Comparison of ENCODE assay signal across 26 cellular contexts in the genomic region with DNA sequence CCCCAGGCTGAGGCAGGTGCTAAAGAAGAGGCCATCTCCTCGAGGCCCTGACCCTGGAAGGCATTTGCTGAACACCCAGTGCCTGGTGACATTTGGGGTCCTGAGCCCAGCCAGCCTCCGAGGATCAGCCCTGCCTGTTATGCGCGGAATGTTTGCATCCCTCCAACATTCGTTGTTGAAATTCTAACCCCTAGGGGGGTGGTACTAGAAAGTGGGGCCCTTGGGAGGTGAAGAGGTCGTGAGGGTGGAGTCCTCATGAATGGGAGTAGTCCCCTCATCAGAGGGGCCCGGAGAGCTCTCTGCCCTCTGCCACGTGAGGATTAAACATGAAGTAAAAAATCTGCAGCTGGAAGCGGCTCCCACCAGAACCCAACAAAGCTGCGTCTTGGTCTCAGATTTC. TPM values are rescaled to one million over a fixed set of nuclear protein-coding genes. Genes with fewer than 3 reads are reported as not detected.
DNase-seq lines count a peak whose midpoint lies in the region; ATAC-seq, FAIRE-seq and TF ChIP-seq lines count a peak whose summit lies in the region.
"Had no signal": no experiment of that assay in that cellular context is flagged by ENCODE, and none has a peak within 500 bp of the region (broad histone marks: within the 10 kb centered on the region; RNA-seq: fewer than 3 reads in every experiment).

No MANE protein-coding gene starts in this region.

- WGBS in H1 (ENCODE audit: extremely low coverage in 1 of 2, insufficient coverage in 1 of 2, insufficient read length in 1 of 2, insufficient replicate concordance in 2 of 2, low coverage in 1 of 2, low lambda C conversion rate in 2 of 2, missing lambda C conversion rate in 1 of 2), 2 experiments, result 70% methylated on average over 9 of the region's 10 CpGs; no CpG with 5 or more reads in 1 of the 2 experiments
- WGBS in thyroid gland, 2 donors, result 72 to 73% methylated on average over 10 of the region's 10 CpGs

- no peak overlapping the region for H4K5ac ChIP-seq in H1 (ENCODE audit: insufficient read length, low read depth, low read length)

- FAIRE-seq in H1 (lab: Jason Lieb, UNC), result no peak
- FAIRE-seq: GM12878 had no signal

- TF ChIP-seq POLR2A in H1 (IDR thresholded peaks at IDR 0.05; ENCODE audit: control extremely low read depth in 1 of 2, low read depth in 2 of 2, low read length in 2 of 2), result no peak
- no peak for TF ChIP-seq POLR2A in thyroid gland (IDR thresholded peaks at IDR 0.05)

- POLR2A ChIA-PET in H1 (lab: Charles Lee; ENCODE audit: partially characterized antibody), result interaction anchor here (0.8 to 1.8 kb wide), 4 partner anchors 13 to 45 kb away, joined by 3 to 7 read pairs (median 4); no protein-coding TSS in a partner anchor

- H2AFZ ChIP-seq in H1 (ENCODE audit: low read length), result no peak overlapping the region

- no peak overlapping the region for H3K23ac ChIP-seq in H1 (ENCODE audit: insufficient read length)

- no peak overlapping the region for H3K4me3 Mint-ChIP-seq in nephron
- no peak overlapping the region for H3K4me3 Mint-ChIP-seq in type B pancreatic cell
- H3K4me3 Mint-ChIP-seq: B cell; CD8-positive, alpha-beta T cell had no signal

- intact Hi-C loops in thyroid gland (cut with DNase I), result loop anchor here (2.0 kb wide), 1 partner anchor 38 kb away; no protein-coding TSS in a partner anchor

- ATAC-seq in HG02885 (IDR thresholded peaks at IDR 0.05; ENCODE audit: poor library complexity, unreplicated experiment), result no peak
- ATAC-seq: CD8-positive, alpha-beta T cell had no signal

- H4K91ac ChIP-seq in H1 (replicated peaks; ENCODE audit: insufficient read length, low read length), result no peak overlapping the region

- H3K4me3 ChIP-seq in H1 (ENCODE audit: extremely low read depth in 1 of 4, insufficient read depth in 2 of 4, low read depth in 3 of 4, low read length in 4 of 4), result no peak overlapping the region
- no peak overlapping the region for H3K4me3 ChIP-seq in thyroid gland (replicated peaks in 1 of 3)
- H3K4me3 ChIP-seq: GM12878, SJCRH30 had no signal

- H2BK15ac ChIP-seq in H1 (ENCODE audit: low read length), result no peak overlapping the region

- H4K8ac ChIP-seq in H1 (ENCODE audit: extremely low read depth, insufficient read depth, low read length), result no peak overlapping the region

- no peak overlapping the region for H3K14ac ChIP-seq in H1 (ENCODE audit: insufficient read length)

- H3K18ac ChIP-seq in H1 (ENCODE audit: extremely low read depth, low read length), result no peak overlapping the region

- H3K27me3 Mint-ChIP-seq in nephron (ENCODE audit: low read depth) (peaks cover 23% of the 10 kb centered on the region), type B pancreatic cell (peaks cover 10% of the 10 kb centered on the region)

- no peaks in the 10 kb centered on the region for H4K20me1 ChIP-seq in H1 (replicated peaks in 1 of 2; ENCODE audit: control insufficient read depth in 1 of 2, insufficient read depth in 2 of 2, low read length in 2 of 2)

- no peaks in the 10 kb centered on the region for H3K79me1 ChIP-seq in H1 (ENCODE audit: low read depth, low read length)

- TF ChIP-seq RAD21 in H1 (IDR thresholded peaks at IDR 0.05 in 1 of 2, conservative IDR thresholded peaks at IDR 0.05 in 1 of 2; ENCODE audit: low read depth in 2 of 2, low read length in 2 of 2), result no peak

- H3K36me3 ChIP-seq in H1 (ENCODE audit: control insufficient read depth in 2 of 4, insufficient read depth in 4 of 4, low read length in 3 of 4) (no peaks in the 10 kb centered on the region), thyroid gland (no peaks in the 10 kb centered on the region)
- H3K36me3 ChIP-seq: SJCRH30 had no signal

- H3K9me3 ChIP-seq in H1 (ENCODE audit: insufficient read depth in 2 of 2, low read depth in 1 of 2, low read length in 1 of 2) (no peaks in the 10 kb centered on the region), thyroid gland (no peaks in the 10 kb centered on the region)
- H3K9me3 ChIP-seq: Caco-2 had no signal

- H3K27me3 ChIP-seq in H1 (replicated peaks in 1 of 4; ENCODE audit: control insufficient read depth in 3 of 4, extremely low read depth in 1 of 4, insufficient read depth in 3 of 4, low read length in 3 of 4), result no peaks in the 10 kb centered on the region; a peak in 2 of 7 replicates
- no peaks in the 10 kb centered on the region for H3K27me3 ChIP-seq in thyroid gland
- H3K27me3 ChIP-seq: SJCRH30 had no signal

- peaks cover 26% of the 10 kb centered on the region for H3K9me3 Mint-ChIP-seq in nephron
- no peaks in the 10 kb centered on the region for H3K9me3 Mint-ChIP-seq in type B pancreatic cell
- H3K9me3 Mint-ChIP-seq: CD8-positive, alpha-beta T cell had no signal

- CTCF ChIA-PET in H1 (lab: Charles Lee; ENCODE audit: partially characterized antibody), result interaction anchor here (0.7 to 8.2 kb wide), 33 partner anchors 11 to 742 kb away, joined by 3 to 76 read pairs (median 6); a partner anchor contains a TSS

- 0 out of 2 replicates have a peak overlapping the region, but pooled peaks have one; percentile 48 for H2AK5ac ChIP-seq in H1 (ENCODE audit: low read depth, low read length)

- H3K4ac ChIP-seq in H1 (replicated peaks; ENCODE audit: insufficient read length, low read depth, low read length), result no peak overlapping the region

- TF ChIP-seq CTCF in VCaP (conservative IDR thresholded peaks at IDR 0.05), result no peak
- no peak for TF ChIP-seq CTCF in H1 (IDR thresholded peaks at IDR 0.05; ENCODE audit: control extremely low read depth in 1 of 3, insufficient read depth in 1 of 3, low read depth in 1 of 3, low read length in 3 of 3)
- no peak for TF ChIP-seq CTCF in nephron (IDR thresholded peaks at IDR 0.05; ENCODE audit: unreplicated experiment in 3 of 3)
- no peak for TF ChIP-seq CTCF in type B pancreatic cell (conservative IDR thresholded peaks at IDR 0.05)
- TF ChIP-seq CTCF in thyroid gland (IDR thresholded peaks at IDR 0.05), result no peak

- no peak overlapping the region for H2BK5ac ChIP-seq in H1 (ENCODE audit: low read depth, low read length)

- no peak for TF ChIP-seq EP300 in H1 (IDR thresholded peaks at IDR 0.05; ENCODE audit: borderline replicate concordance in 1 of 2, low read depth in 2 of 2, low read length in 2 of 2)

- no peaks in the 10 kb centered on the region for H3K79me2 ChIP-seq in H1 (ENCODE audit: control insufficient read depth in 1 of 2, insufficient read depth in 2 of 2, low read length in 2 of 2)

- no peak overlapping the region for H3K9ac ChIP-seq in H1 (replicated peaks in 1 of 4; ENCODE audit: extremely low read depth in 1 of 4, low read depth in 3 of 4, low read length in 3 of 4)

- H2BK120ac ChIP-seq in H1 (replicated peaks; ENCODE audit: low read depth, low read length), result no peak overlapping the region

- H3K36me3 Mint-ChIP-seq in nephron (ENCODE audit: low read depth) (no peaks in the 10 kb centered on the region), type B pancreatic cell (no peaks in the 10 kb centered on the region)
- H3K36me3 Mint-ChIP-seq: CD8-positive, alpha-beta T cell had no signal

- peak overlapping the region; percentile 69 to 78 (median 71) for H3K27ac Mint-ChIP-seq in nephron
- peak overlapping the region; percentile 33 for H3K27ac Mint-ChIP-seq in type B pancreatic cell
- H3K27ac Mint-ChIP-seq: B cell; CD8-positive, alpha-beta T cell had no signal

- H2BK20ac ChIP-seq in H1 (ENCODE audit: low read length), result no peak overlapping the region

- H2BK12ac ChIP-seq in H1 (ENCODE audit: low read depth, low read length), result peak overlapping the region; percentile 44; the same call in 1 of the 2 replicates

- H3K27ac ChIP-seq in VCaP (peak overlapping the region; percentile 19; the same call in 1 of the 2 replicates), H1 (ENCODE audit: low read depth, low read length) (no peak overlapping the region), thyroid gland (no peak overlapping the region)
- H3K27ac ChIP-seq: C4-2B, HL-60, SJCRH30 had no signal

- H3K56ac ChIP-seq in H1 (replicated peaks; ENCODE audit: insufficient read length, low read depth, low read length), result no peak overlapping the region

- H3K4me2 ChIP-seq in H1 (ENCODE audit: insufficient read depth in 1 of 2, low read depth in 2 of 2, low read length in 2 of 2), result no peak overlapping the region

- H3K4me1 ChIP-seq in H1 (replicated peaks in 1 of 4; ENCODE audit: control insufficient read depth in 3 of 4, insufficient read depth in 4 of 4, low read length in 3 of 4), result peaks cover 0 to 3% (median 0%) of the 10 kb centered on the region in 4 experiments; a peak in 3 of 7 replicates
- no peaks in the 10 kb centered on the region for H3K4me1 ChIP-seq in thyroid gland
- H3K4me1 ChIP-seq: Caco-2 had no signal

- H3K4me1 Mint-ChIP-seq in nephron (peaks cover 40% of the 10 kb centered on the region), type B pancreatic cell (ENCODE audit: unreplicated experiment) (peaks cover 8% of the 10 kb centered on the region)
- H3K4me1 Mint-ChIP-seq: B cell had no signal

- no peaks in the 10 kb centered on the region for H3K23me2 ChIP-seq in H1 (ENCODE audit: low read depth, low read length)

- no peak for DNase-seq in H1 (ENCODE audit: low read depth in 1 of 2, low spot score in 2 of 2)
- DNase-seq in type B pancreatic cell (ENCODE audit: extremely low spot score, unreplicated experiment), result no peak
- DNase-seq in NCI-H526 treated with DMSO at 0.1 percent for 48 hours (lab: John Stamatoyannopoulos, UW), result no peak
- DNase-seq in thyroid gland, result no peak
- DNase-seq: GDM1; GOT3; HCEC 1CT; NCI-H1092; NCI-H1417 treated with DMSO at 0.1 percent for 48 hours; NCI-H1694 treated with DMSO at 0.1 percent for 48 hours; NCI-H2081 treated with DMSO at 0.1 percent for 48 hours; NCI-H446; NCI-H524 treated with DMSO at 0.1 percent for 48 hours; NK-92 treated with Interleukin-12 subunit alpha and Interleukin-12 subunit beta, amount 100 ng/mL, for 24 hours; SJCRH30 had no signal

RNA-seq across cellular contexts. Expression of a gene that starts 35.4 kb away (rescaled TPM):
- 7.8 and 8.6 TPM in 2 replicates for total RNA-seq in H1 (2021; fragmentation: NEBNext Ultra II Directional; extraction: Animal tissue kit (Norgen Biotek cat#: 25700))
- 6.0 and 9.1 TPM in 2 replicates for polyA plus RNA-seq in H1 (2011; rRNA removed)
- 6.7 TPM for polyA plus RNA-seq in H1 (2011; cell fraction: cytosol; rRNA removed)
- 18.5 TPM for polyA plus RNA-seq in H1 (2011; cell fraction: nucleus; rRNA removed)
- polyA plus RNA-seq in H1 (2012, experiment 1 of 2), result 5.8 to 13.4 TPM (median 10.9 TPM) in 4 replicates
- polyA plus RNA-seq in H1 (2012, experiment 2 of 2), result 8.4 TPM
- polyA plus RNA-seq in H1 (2013, experiment 1 of 2), result 9.7 TPM
- polyA plus RNA-seq in H1 (2013, experiment 2 of 2), result 9.0 TPM
- polyA minus RNA-seq in H1 (2011; rRNA and poly(A)+ RNA removed), result 7.3 and 8.0 TPM in 2 replicates
- 2.3 TPM for polyA minus RNA-seq in H1 (2011; cell fraction: cytosol; rRNA and poly(A)+ RNA removed)
- 8.8 TPM for polyA minus RNA-seq in H1 (2011; cell fraction: nucleus; rRNA and poly(A)+ RNA removed)
- 45.7 and 54.6 TPM in 2 replicates for total RNA-seq in type B pancreatic cell (ENCODE audit: low replicate concordance)
- total RNA-seq in thyroid gland, result 100 to 1,000 TPM in 1 of 4 donors, 10 to 100 TPM in 3; 14.0 to 124 (median 27.3) TPM
- total RNA-seq: B cell had no signal

RNA-seq across cellular contexts. Expression of a gene that starts 44.4 kb away (rescaled TPM):
- total RNA-seq in H1 (2021; fragmentation: NEBNext Ultra II Directional; extraction: Animal tissue kit (Norgen Biotek cat#: 25700)), result not detected in 2 replicates
- polyA plus RNA-seq in H1 (2011; rRNA removed), result 0.36 and 0.66 TPM in 2 replicates
- polyA plus RNA-seq in H1 (2011; cell fraction: cytosol; rRNA removed), result 0.27 TPM
- 2.4 TPM for polyA plus RNA-seq in H1 (2011; cell fraction: nucleus; rRNA removed)
- polyA plus RNA-seq in H1 (2012, experiment 1 of 2), result 0.38 to 0.69 TPM (median 0.55 TPM) in 3 of 4 replicates, not detected in the other
- not detected for polyA plus RNA-seq in H1 (2012, experiment 2 of 2)
- 0.36 TPM for polyA plus RNA-seq in H1 (2013, experiment 1 of 2)
- polyA plus RNA-seq in H1 (2013, experiment 2 of 2), result 0.83 TPM
- polyA minus RNA-seq in H1 (2011; rRNA and poly(A)+ RNA removed), result not detected in 2 replicates
- not detected for polyA minus RNA-seq in H1 (2011; cell fraction: cytosol; rRNA and poly(A)+ RNA removed)
- 0.60 TPM for polyA minus RNA-seq in H1 (2011; cell fraction: nucleus; rRNA and poly(A)+ RNA removed)
- total RNA-seq in type B pancreatic cell (ENCODE audit: low replicate concordance) (1.9 and 2.4 TPM in 2 replicates), thyroid gland (1 to 10 TPM; 1.5 to 6.6 (median 3.1) TPM)
- total RNA-seq: B cell, Right ventricle myocardium inferior, RPMI7951 had no signal
